In the genomic region with DNA sequence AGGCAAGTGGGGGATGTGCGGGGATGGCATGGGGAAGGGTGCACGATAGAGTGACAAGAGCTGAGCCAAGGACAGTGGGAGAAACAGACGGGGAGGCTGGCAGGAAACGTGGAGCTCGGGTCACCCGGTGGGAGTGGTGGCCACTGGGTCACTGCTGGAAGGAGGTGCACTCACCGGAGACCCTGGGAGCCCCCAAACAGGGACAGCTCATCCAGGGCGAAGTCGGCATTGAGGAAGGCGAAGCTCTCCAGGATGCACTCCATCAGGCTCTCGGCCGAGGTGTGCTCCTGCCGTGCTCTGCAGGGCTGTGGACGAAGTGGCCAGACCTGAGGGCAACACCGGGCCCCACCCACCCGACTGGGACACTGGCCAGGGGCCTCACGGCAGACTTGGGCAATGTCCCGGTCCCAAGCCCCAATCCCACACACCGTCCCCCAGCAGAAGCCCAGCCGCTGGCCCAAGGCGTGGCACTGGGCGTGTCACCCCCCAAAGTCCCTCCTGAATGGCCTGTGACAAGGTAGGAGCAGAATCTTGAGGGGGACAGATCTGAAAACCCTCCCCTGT, we compare ENCODE assay signal across 26 cellular contexts.
A peak's percentile ranks its signal among the peaks of the same experiment; 100 is the strongest.
DNase-seq lines count a peak whose midpoint lies in the region; ATAC-seq, FAIRE-seq and TF ChIP-seq lines count a peak whose summit lies in the region.
"Had no signal": no experiment of that assay in that cellular context is flagged by ENCODE, and none has a peak within 500 bp of the region (broad histone marks: within the 10 kb centered on the region; RNA-seq: fewer than 3 reads in every experiment).

No MANE protein-coding gene starts in this region.

- POLR2A ChIA-PET in K562 (lab: Yijun Ruan, JAX) = interaction anchor here (0.6 to 2.0 kb wide), 2 partner anchors 9 to 120 kb away, joined by 3 to 5 read pairs; no protein-coding TSS in a partner anchor

- H3K4me2 ChIP-seq in K562 (ENCODE audit: insufficient read depth, low read length) = no peak overlapping the region
- H3K4me2 ChIP-seq in neuronal stem cell (ENCODE audit: insufficient read depth, low read length, poor library complexity, severe bottlenecking) = no peak overlapping the region

- in situ Hi-C loops in K562 (cut with MboI) = no loop called here

- no TSS peak for BruUV-seq in K562 (replicated peaks; lab: Mats Ljungman, UMichigan)

- no peak overlapping the region for H3K4ac ChIP-seq in neuronal stem cell (ENCODE audit: low read length)

- H3K23ac ChIP-seq in neuronal stem cell (ENCODE audit: low read depth, low read length, poor library complexity) = peak overlapping the region; percentile 70

- no peaks in the 10 kb centered on the region for H3K36me3 Mint-ChIP-seq in activated T-cell treated with anti-CD3 and anti-CD28 coated beads, Interleukin-2, amount 50 U/mL, for 72 hours (ENCODE audit: insufficient read depth in 2 of 2)
- H3K36me3 Mint-ChIP-seq in effector memory CD8-positive, alpha-beta T cell (ENCODE audit: insufficient read depth) = peaks cover 16% of the 10 kb centered on the region
- no peaks in the 10 kb centered on the region for H3K36me3 Mint-ChIP-seq in activated naive CD4-positive, alpha-beta T cell treated with anti-CD3 and anti-CD28 coated beads, Interleukin-2, amount 10 ng/mL, durations not matched to agents 7 days and 5 days

- no peaks in the 10 kb centered on the region for H3K79me2 ChIP-seq in K562 (ENCODE audit: control insufficient read depth, insufficient read depth, low read length)

- H3K18ac ChIP-seq in neuronal stem cell (ENCODE audit: low read length) = peak overlapping the region; percentile 53

- H2BK120ac ChIP-seq in neuronal stem cell (ENCODE audit: low read depth, low read length) = no peak overlapping the region

- TF ChIP-seq EP300 in K562 (IDR thresholded peaks at IDR 0.05; ENCODE audit: low read length) (no peak), upper lobe of left lung (IDR thresholded peaks at IDR 0.05) (no peak)

- no peak overlapping the region for H2BK12ac ChIP-seq in neuronal stem cell (ENCODE audit: low read length)

- H4K8ac ChIP-seq in neuronal stem cell (ENCODE audit: low read depth, low read length) = no peak overlapping the region

- no peak overlapping the region for H3K27ac ChIP-seq in K562 (ENCODE audit: extremely low read depth, low read depth, low read length)
- no peak overlapping the region for H3K27ac ChIP-seq in neuronal stem cell (replicated peaks; ENCODE audit: low read length)
- no peak overlapping the region for H3K27ac ChIP-seq in upper lobe of left lung
- H3K27ac ChIP-seq: SJSA1 had no signal

- H3K4me1 ChIP-seq in K562 (replicated peaks in 1 of 2; ENCODE audit: control insufficient read depth in 2 of 2, insufficient read depth in 2 of 2, low read length in 2 of 2) = peaks cover 0 to 24% of the 10 kb centered on the region in 2 experiments; a peak in 2 of 5 replicates
- peaks cover 9 to 17% of the 10 kb centered on the region in 2 donors for H3K4me1 ChIP-seq in neuronal stem cell (ENCODE audit: control insufficient read depth in 2 of 2, insufficient read depth in 1 of 2, low read depth in 1 of 2, low read length in 2 of 2)
- peaks cover 11 to 31% (median 14%) of the 10 kb centered on the region in 4 donors for H3K4me1 ChIP-seq in upper lobe of left lung

- H3K27ac Mint-ChIP-seq in activated T-cell treated with anti-CD3 and anti-CD28 coated beads, Interleukin-2, amount 50 U/mL, for 72 hours = peak overlapping the region; percentile 48
- H3K27ac Mint-ChIP-seq in effector memory CD8-positive, alpha-beta T cell = peak overlapping the region in 1 of 2 donors; percentile 63
- no peak overlapping the region for H3K27ac Mint-ChIP-seq in activated naive CD4-positive, alpha-beta T cell treated with anti-CD3 and anti-CD28 coated beads, Interleukin-2, amount 10 ng/mL, durations not matched to agents 7 days and 5 days

- H3K14ac ChIP-seq in neuronal stem cell (ENCODE audit: low read length) = no peak overlapping the region

- H3K9me3 ChIP-seq in K562 (replicated peaks; ENCODE audit: control insufficient read depth, insufficient read depth, low read depth, low read length) (no peaks in the 10 kb centered on the region), neuronal stem cell (replicated peaks in 1 of 2; ENCODE audit: control insufficient read depth in 2 of 2, insufficient read depth in 1 of 2, low read depth in 1 of 2, low read length in 2 of 2) (no peaks in the 10 kb centered on the region), upper lobe of left lung (no peaks in the 10 kb centered on the region)
- H3K9me3 ChIP-seq: SJSA1 had no signal

- intact Hi-C loops in K562 (cut with micrococcal nuclease) = loop anchor here (5.0 kb wide), 1 partner anchor 190 kb away; no protein-coding TSS in a partner anchor

- TF ChIP-seq POLR2A in K562 (conservative IDR thresholded peaks at IDR 0.05) (peak; percentile 29), upper lobe of left lung (IDR thresholded peaks at IDR 0.05) (no peak)

- no peak overlapping the region for H2AFZ ChIP-seq in K562 (ENCODE audit: low read depth, low read length)
- H2AFZ ChIP-seq in neuronal stem cell (ENCODE audit: low read length) = no peak overlapping the region

- peak overlapping the region; percentile 52 for H2BK15ac ChIP-seq in neuronal stem cell (ENCODE audit: low read length)

- H4K91ac ChIP-seq in neuronal stem cell (ENCODE audit: low read depth, low read length, poor library complexity) = no peak overlapping the region

- no peak overlapping the region for H3K4me3 ChIP-seq in K562
- peak overlapping the region in 1 of 2 donors; percentile 48 for H3K4me3 ChIP-seq in neuronal stem cell (ENCODE audit: low read length in 2 of 2)
- no peak overlapping the region for H3K4me3 ChIP-seq in upper lobe of left lung
- H3K4me3 ChIP-seq: SJSA1 had no signal

- H3K27me3 ChIP-seq in K562 (ENCODE audit: control insufficient read depth in 2 of 2, insufficient read depth in 2 of 2, low read length in 2 of 2) (no peaks in the 10 kb centered on the region), neuronal stem cell (ENCODE audit: control insufficient read depth in 3 of 3, insufficient read depth in 3 of 3, low read depth in 1 of 3, low read length in 3 of 3) (no peaks in the 10 kb centered on the region), upper lobe of left lung (no peaks in the 10 kb centered on the region)

- CTCF ChIA-PET in K562 (lab: Yijun Ruan, JAX; ENCODE audit: low intra/inter-chr PET ratio) = no interaction called here
- CTCF ChIA-PET in activated naive CD4-positive, alpha-beta T cell treated with anti-CD3 and anti-CD28 coated beads, Interleukin-2, amount 10 ng/mL, durations not matched to agents 7 days and 5 days (lab: Charles Lee) = interaction anchor here (1.8 to 2.1 kb wide), 2 partner anchors 9 to 22 kb away, joined by 6 to 7 read pairs; no protein-coding TSS in a partner anchor

- no peaks in the 10 kb centered on the region for H4K20me1 ChIP-seq in K562 (replicated peaks; ENCODE audit: control insufficient read depth, insufficient read depth, low read length)

- no peaks in the 10 kb centered on the region for H3K9me3 Mint-ChIP-seq in activated T-cell treated with anti-CD3 and anti-CD28 coated beads, Interleukin-2, amount 50 U/mL, for 72 hours
- H3K9me3 Mint-ChIP-seq in effector memory CD8-positive, alpha-beta T cell = no peaks in the 10 kb centered on the region
- H3K9me3 Mint-ChIP-seq in activated naive CD4-positive, alpha-beta T cell treated with anti-CD3 and anti-CD28 coated beads, Interleukin-2, amount 10 ng/mL, durations not matched to agents 7 days and 5 days = no peaks in the 10 kb centered on the region

- H2BK5ac ChIP-seq in neuronal stem cell (ENCODE audit: low read length) = no peak overlapping the region

- no peak overlapping the region for H3K4me3 Mint-ChIP-seq in activated T-cell treated with anti-CD3 and anti-CD28 coated beads, Interleukin-2, amount 50 U/mL, for 72 hours
- no peak overlapping the region for H3K4me3 Mint-ChIP-seq in effector memory CD8-positive, alpha-beta T cell
- H3K4me3 Mint-ChIP-seq in activated naive CD4-positive, alpha-beta T cell treated with anti-CD3 and anti-CD28 coated beads, Interleukin-2, amount 10 ng/mL, durations not matched to agents 7 days and 5 days = no peak overlapping the region

- DNase-seq in activated T-cell treated with anti-CD3 and anti-CD28 coated beads, Interleukin-2, amount 50 U/mL, for 72 hours = no peak
- no peak for DNase-seq in activated T-cell treated with anti-CD3 and anti-CD28 coated beads, Interleukin-2, amount 50 U/mL, for 1 hour
- DNase-seq in K562 (ENCODE audit: extremely low read depth in 1 of 4, low spot score in 3 of 4) (no peak), neuronal stem cell (ENCODE audit: low spot score) (no peak), upper lobe of left lung (peak; percentile 51 to 83), NCI-H345 treated with DMSO at 0.1 percent for 48 hours (lab: John Stamatoyannopoulos, UW; ENCODE audit: unreplicated experiment) (no peak)
- no peak for DNase-seq in effector memory CD8-positive, alpha-beta T cell
- DNase-seq in activated naive CD4-positive, alpha-beta T cell treated with anti-CD3 and anti-CD28 coated beads, Interleukin-2, amount 10 ng/mL, durations not matched to agents 7 days and 5 days = no peak
- DNase-seq: 8988T, ACHN, Calu3, DMS79 treated with DMSO at 0.1 percent for 48 hours, GF-D8, KBM-7, MV-4-11, NCI-H1105, NCI-H1436 treated with DMSO at 0.1 percent for 48 hours, NCI-H187 treated with DMSO at 0.1 percent for 48 hours, NCI-H2171 treated with DMSO at 0.1 percent for 48 hours, NCI-H345, NCI-H524, NCI-H774, PC-3, Right ventricle myocardium superior had no signal

- no peaks in the 10 kb centered on the region for H3K4me1 Mint-ChIP-seq in activated T-cell treated with anti-CD3 and anti-CD28 coated beads, Interleukin-2, amount 50 U/mL, for 72 hours (ENCODE audit: low read depth)
- H3K4me1 Mint-ChIP-seq in effector memory CD8-positive, alpha-beta T cell (ENCODE audit: low read depth in 2 of 2) = peaks cover 0 to 15% of the 10 kb centered on the region in 2 donors
- no peaks in the 10 kb centered on the region for H3K4me1 Mint-ChIP-seq in activated naive CD4-positive, alpha-beta T cell treated with anti-CD3 and anti-CD28 coated beads, Interleukin-2, amount 10 ng/mL, durations not matched to agents 7 days and 5 days

- FAIRE-seq in K562 (lab: Jason Lieb, UNC) = no peak
- FAIRE-seq: GM12891 had no signal

- H3K9ac ChIP-seq in K562 (ENCODE audit: insufficient read depth in 1 of 2, low read depth in 2 of 2, low read length in 2 of 2) = peak overlapping the region in 1 of 2 experiments; percentile 4; a peak in 1 of 4 replicates
- no peak overlapping the region for H3K9ac ChIP-seq in neuronal stem cell (ENCODE audit: low read depth, low read length, poor library complexity)

- TF ChIP-seq RAD21 in K562 (CRISPR knock-in tag; conservative IDR thresholded peaks at IDR 0.05 in 1 of 2, IDR thresholded peaks at IDR 0.05 in 1 of 2) = no peak

- H3K27me3 Mint-ChIP-seq in activated T-cell treated with anti-CD3 and anti-CD28 coated beads, Interleukin-2, amount 50 U/mL, for 72 hours (ENCODE audit: low read depth) = no peaks in the 10 kb centered on the region
- peaks cover 8 to 13% of the 10 kb centered on the region in 2 donors for H3K27me3 Mint-ChIP-seq in effector memory CD8-positive, alpha-beta T cell
- peaks cover 35% of the 10 kb centered on the region for H3K27me3 Mint-ChIP-seq in activated naive CD4-positive, alpha-beta T cell treated with anti-CD3 and anti-CD28 coated beads, Interleukin-2, amount 10 ng/mL, durations not matched to agents 7 days and 5 days

- peak overlapping the region; percentile 81 for H2AK5ac ChIP-seq in neuronal stem cell (ENCODE audit: low read depth, low read length)

- H3K9me1 ChIP-seq in K562 (ENCODE audit: control insufficient read depth, insufficient read depth, low read length) = no peaks in the 10 kb centered on the region

- no peaks in the 10 kb centered on the region for H3K79me1 ChIP-seq in neuronal stem cell (ENCODE audit: low read depth, low read length)

- TF ChIP-seq CTCF in K562 (IDR thresholded peaks at IDR 0.05 in 2 of 3, conservative IDR thresholded peaks at IDR 0.05 in 1 of 3; ENCODE audit: insufficient read depth in 2 of 3, low read depth in 1 of 3, low read length in 3 of 3) (no peak), upper lobe of left lung (IDR thresholded peaks at IDR 0.05) (no peak)

- peak; percentile 2 to 12 for ATAC-seq in activated T-cell treated with anti-CD3 and anti-CD28 coated beads, Interleukin-2, amount 50 U/mL, for 72 hours (replicated peaks in 1 of 2)
- ATAC-seq in K562 (no peak; the same call in 2 of the 3 replicates), upper lobe of left lung (ENCODE audit: low FRiP score in 2 of 2) (peak in 1 of 2 donors; percentile 17)
- ATAC-seq in effector memory CD8-positive, alpha-beta T cell (replicated peaks) = no peak
- ATAC-seq: PC-3 had no signal

- H3K36me3 ChIP-seq in K562 (ENCODE audit: control insufficient read depth, insufficient read depth, low read length) = peaks cover 57% of the 10 kb centered on the region
- no peaks in the 10 kb centered on the region for H3K36me3 ChIP-seq in neuronal stem cell (replicated peaks in 1 of 2; ENCODE audit: control insufficient read depth in 2 of 2, insufficient read depth in 2 of 2, low read length in 2 of 2)
- H3K36me3 ChIP-seq in upper lobe of left lung = peaks cover 0 to 10% (median 0%) of the 10 kb centered on the region in 4 donors

- WGBS in K562 (ENCODE audit: insufficient coverage, low coverage, missing lambda C conversion rate) = 92% methylated on average over 15 of the region's 22 CpGs
- WGBS in neuronal stem cell (ENCODE audit: extremely low coverage in 2 of 2, insufficient read length in 2 of 2, insufficient replicate concordance in 1 of 2), 2 donors = no CpG with 5 or more reads among the region's 22 CpGs
- 79 to 82% methylated on average over 14 to 22 of the region's 22 CpGs for whole genome bisulfite sequencing in upper lobe of left lung, 2 donors

Comparison
In these comparisons a context has a peak if more than half of its experiments do, and no peak if none do; other contexts are left out.
1. ATAC-seq: peak in activated T-cell treated with anti-CD3 and anti-CD28 coated beads, Interleukin-2, amount 50 U/mL, for 72 hours (2 of 2); none in K562 (single experiment) and effector memory CD8-positive, alpha-beta T cell (single experiment).
2. DNase-seq: peak in upper lobe of left lung (2 of 2); none in activated T-cell treated with anti-CD3 and anti-CD28 coated beads, Interleukin-2, amount 50 U/mL, for 72 hours (0 of 2), activated T-cell treated with anti-CD3 and anti-CD28 coated beads, Interleukin-2, amount 50 U/mL, for 1 hour (single experiment), K562 (0 of 4), neuronal stem cell (single experiment), effector memory CD8-positive, alpha-beta T cell (0 of 3), NCI-H345 treated with DMSO at 0.1 percent for 48 hours (single experiment) and activated naive CD4-positive, alpha-beta T cell treated with anti-CD3 and anti-CD28 coated beads, Interleukin-2, amount 10 ng/mL, durations not matched to agents 7 days and 5 days (single experiment).